Comparison of ENCODE assay signal across 12 cellular contexts in the genomic region with DNA sequence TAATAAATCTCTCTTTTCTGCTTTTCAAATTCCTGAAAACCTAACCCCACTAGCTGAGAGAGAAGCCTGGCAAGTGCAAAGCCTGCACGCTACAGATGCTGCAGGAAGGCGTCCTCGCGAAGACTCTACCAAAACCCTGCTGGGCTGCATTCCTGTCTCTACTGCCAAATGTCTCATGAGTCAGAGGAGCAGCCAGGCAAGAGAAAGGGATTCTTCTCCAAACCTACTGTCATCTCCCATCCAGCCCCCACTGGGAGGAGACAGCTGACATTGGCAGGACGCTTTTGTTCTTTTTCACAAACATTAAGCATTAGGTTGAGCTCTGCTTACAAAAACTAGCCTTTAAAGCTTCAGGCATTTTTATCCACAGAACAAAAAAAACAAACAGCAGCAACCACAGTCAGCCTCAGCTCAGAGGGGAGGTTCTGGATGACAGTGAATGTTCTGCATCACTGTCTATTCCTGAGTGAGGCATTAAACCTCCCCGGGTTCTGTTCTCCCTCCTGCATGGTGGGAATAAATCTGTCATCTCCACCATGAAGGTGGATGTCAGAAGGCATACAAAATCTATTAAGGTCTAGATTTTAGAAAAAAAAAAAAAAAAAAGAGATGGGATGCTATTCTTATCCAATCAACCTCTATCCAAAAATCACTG. TPM values are rescaled to one million over a fixed set of nuclear protein-coding genes. Genes with fewer than 3 reads are reported as not detected.
DNase-seq lines count a peak whose midpoint lies in the region; ATAC-seq and TF ChIP-seq lines count a peak whose summit lies in the region.
"Had no signal": no experiment of that assay in that cellular context is flagged by ENCODE, and none has a peak within 500 bp of the region (broad histone marks: within the 10 kb centered on the region; RNA-seq: fewer than 3 reads in every experiment).

No MANE protein-coding gene starts in this region.

- H2BK15ac ChIP-seq in mesenchymal stem cell (ENCODE audit: low read depth, poor library complexity, severe bottlenecking), result no peak overlapping the region

- 46% methylated on average over 6 of the region's 6 CpGs for WGBS in mesenchymal stem cell
- WGBS in smooth muscle cell (ENCODE audit: low lambda C conversion rate), result 25% methylated on average over 6 of the region's 6 CpGs

- CTCF ChIA-PET in PC-3 (lab: Charles Lee), result no interaction called here

- no peak overlapping the region for H3K27ac Mint-ChIP-seq in GM23338
- H3K27ac Mint-ChIP-seq: stimulated activated effector memory CD8-positive, alpha-beta T cell treated with anti-CD3 and anti-CD28 coated beads, Interleukin-12 subunit alpha, Interleukin-12 subunit beta, amount 100 ng/mL, for 72 hours; T-helper 17 cell had no signal

- DNase-seq in GM23338 (ENCODE audit: low spot score) (peak; percentile 76), PC-3 (peak; percentile 56), fibroblast of gingiva (ENCODE audit: low read depth) (peak; percentile 11), occipital lobe (lab: John Stamatoyannopoulos, UW) (peak; percentile 75), mesenchymal stem cell (no peak), vagina (ENCODE audit: extremely low spot score in 2 of 2) (no peak), smooth muscle cell (lab: John Stamatoyannopoulos, UW; ENCODE audit: unreplicated experiment) (no peak)
- DNase-seq: DMS79, left colon, NCI-H1092, T-helper 17 cell had no signal

- H3K27me3 Mint-ChIP-seq in GM23338 (ENCODE audit: insufficient read depth, low read depth, poor library complexity), result peaks cover 7% of the 10 kb centered on the region

- H3K9me3 Mint-ChIP-seq in GM23338, result no peaks in the 10 kb centered on the region
- H3K9me3 Mint-ChIP-seq: stimulated activated effector memory CD8-positive, alpha-beta T cell treated with anti-CD3 and anti-CD28 coated beads, Interleukin-12 subunit alpha, Interleukin-12 subunit beta, amount 100 ng/mL, for 72 hours had no signal

- 0 out of 2 replicates have a peak, but pooled peaks cover 3% of the 10 kb centered on the region for H3F3A ChIP-seq in GM23338 (replicated peaks; ENCODE audit: low read depth)
- H3F3A ChIP-seq in PC-3 (ENCODE audit: low read length, unreplicated experiment), result no peaks in the 10 kb centered on the region
- H3F3A ChIP-seq in smooth muscle cell (ENCODE audit: low read depth), result no peaks in the 10 kb centered on the region

- POLR2A ChIA-PET in PC-3 (lab: Charles Lee; ENCODE audit: unreplicated experiment), result no interaction called here

- H3K79me2 ChIP-seq in GM23338 (replicated peaks; ENCODE audit: insufficient read depth) (peaks cover 100% of the 10 kb centered on the region), PC-3 (ENCODE audit: low read length) (no peaks in the 10 kb centered on the region), smooth muscle cell (ENCODE audit: low read depth) (no peaks in the 10 kb centered on the region)

- no peak for TF ChIP-seq POLR2A in vagina (IDR thresholded peaks at IDR 0.05)

- no peak overlapping the region for H2BK5ac ChIP-seq in mesenchymal stem cell (ENCODE audit: low read depth, low read length, poor library complexity, severe bottlenecking)

- peak; percentile 90 for ATAC-seq in GM23338
- peak; percentile 37; the same call in 1 of the 2 replicates for ATAC-seq in PC-3
- ATAC-seq: left colon; stimulated activated effector memory CD8-positive, alpha-beta T cell treated with anti-CD3 and anti-CD28 coated beads, Interleukin-12 subunit alpha, Interleukin-12 subunit beta, amount 100 ng/mL, for 72 hours; T-helper 17 cell had no signal

- H4K20me1 ChIP-seq in GM23338 (replicated peaks; ENCODE audit: insufficient read depth), result peaks cover 96% of the 10 kb centered on the region
- no peaks in the 10 kb centered on the region for H4K20me1 ChIP-seq in PC-3 (ENCODE audit: low read length)
- H4K20me1 ChIP-seq in smooth muscle cell (ENCODE audit: low read depth), result peaks cover 78% of the 10 kb centered on the region

- H3K79me1 ChIP-seq in mesenchymal stem cell (replicated peaks; ENCODE audit: low read length, poor library complexity, severe bottlenecking), result no peaks in the 10 kb centered on the region

- H3K9me2 ChIP-seq in GM23338 (ENCODE audit: insufficient read depth) (no peaks in the 10 kb centered on the region), PC-3 (replicated peaks; ENCODE audit: low read length) (no peaks in the 10 kb centered on the region)

- H3K4me2 ChIP-seq in GM23338, result peak overlapping the region; percentile 53; the same call in 1 of the 2 replicates
- no peak overlapping the region for H3K4me2 ChIP-seq in PC-3 (ENCODE audit: low read length)
- no peak overlapping the region for H3K4me2 ChIP-seq in mesenchymal stem cell (ENCODE audit: low read length, poor library complexity, severe bottlenecking)
- H3K4me2 ChIP-seq in smooth muscle cell, result no peak overlapping the region

- H3K4me1 ChIP-seq in GM23338 (ENCODE audit: insufficient read depth) (peaks cover 34% of the 10 kb centered on the region), PC-3 (ENCODE audit: insufficient read depth, low read length) (no peaks in the 10 kb centered on the region), mesenchymal stem cell (ENCODE audit: control insufficient read depth, insufficient read depth, low read depth, low read length) (no peaks in the 10 kb centered on the region), vagina (no peaks in the 10 kb centered on the region), smooth muscle cell (ENCODE audit: low read depth) (no peaks in the 10 kb centered on the region)

- no peak overlapping the region for H2BK12ac ChIP-seq in mesenchymal stem cell (ENCODE audit: low read length in 2 of 2)

- H2BK120ac ChIP-seq in mesenchymal stem cell (ENCODE audit: low read depth, low read length), result no peak overlapping the region

- no peak overlapping the region for H2AK5ac ChIP-seq in mesenchymal stem cell (ENCODE audit: low read length, severe bottlenecking)

- TF ChIP-seq CTCF in GM23338 (conservative IDR thresholded peaks at IDR 0.05; ENCODE audit: low read depth in 2 of 2), result no peak
- TF ChIP-seq CTCF in PC-3 (conservative IDR thresholded peaks at IDR 0.05; ENCODE audit: low read depth, low read length), result no peak
- no peak for TF ChIP-seq CTCF in vagina (IDR thresholded peaks at IDR 0.05)
- no peak for TF ChIP-seq CTCF in smooth muscle cell (IDR thresholded peaks at IDR 0.05; ENCODE audit: borderline replicate concordance, insufficient read depth, poor library complexity, severe bottlenecking)

- H3K18ac ChIP-seq in mesenchymal stem cell (ENCODE audit: low read depth in 1 of 2, low read length in 2 of 2), result no peak overlapping the region

- no peak overlapping the region for H3K14ac ChIP-seq in mesenchymal stem cell (ENCODE audit: low read length in 2 of 2)

- intact Hi-C loops in PC-3 (cut with micrococcal nuclease), result no loop called here
- intact Hi-C loops in vagina (cut with DNase I), result no loop called here

- no peak overlapping the region for H4K8ac ChIP-seq in mesenchymal stem cell (ENCODE audit: low read length)

- H3K9me3 ChIP-seq in PC-3 (ENCODE audit: low read length) (no peaks in the 10 kb centered on the region), mesenchymal stem cell (ENCODE audit: control insufficient read depth, low read length) (no peaks in the 10 kb centered on the region), vagina (no peaks in the 10 kb centered on the region), smooth muscle cell (replicated peaks; ENCODE audit: low read depth) (no peaks in the 10 kb centered on the region)

- H3K4me1 Mint-ChIP-seq in GM23338, result peaks cover 35% of the 10 kb centered on the region
- H3K4me1 Mint-ChIP-seq: stimulated activated effector memory CD8-positive, alpha-beta T cell treated with anti-CD3 and anti-CD28 coated beads, Interleukin-12 subunit alpha, Interleukin-12 subunit beta, amount 100 ng/mL, for 72 hours had no signal

- H3K23ac ChIP-seq in mesenchymal stem cell (ENCODE audit: low read length in 2 of 2), result no peak overlapping the region

- H3K36me3 Mint-ChIP-seq in GM23338 (ENCODE audit: low read depth), result peaks cover 22% of the 10 kb centered on the region
- H3K36me3 Mint-ChIP-seq: stimulated activated effector memory CD8-positive, alpha-beta T cell treated with anti-CD3 and anti-CD28 coated beads, Interleukin-12 subunit alpha, Interleukin-12 subunit beta, amount 100 ng/mL, for 72 hours had no signal

- no peak overlapping the region for H2AFZ ChIP-seq in GM23338
- no peak overlapping the region for H2AFZ ChIP-seq in PC-3 (ENCODE audit: low read length)
- no peak overlapping the region for H2AFZ ChIP-seq in mesenchymal stem cell (ENCODE audit: low read depth, low read length)
- no peak overlapping the region for H2AFZ ChIP-seq in smooth muscle cell (ENCODE audit: low read depth)

- H3K4me3 ChIP-seq in GM23338 (no peak overlapping the region), PC-3 (ENCODE audit: low read length) (no peak overlapping the region), mesenchymal stem cell (ENCODE audit: insufficient read depth in 1 of 2, low read depth in 1 of 2, low read length in 2 of 2) (no peak overlapping the region), vagina (no peak overlapping the region), smooth muscle cell (no peak overlapping the region)

- H3K4ac ChIP-seq in mesenchymal stem cell (ENCODE audit: low read depth in 1 of 2, low read length in 2 of 2), result no peak overlapping the region

- BruUV-seq in PC-3 (replicated peaks; lab: Mats Ljungman, UMichigan), result no TSS peak

- H3K4me3 Mint-ChIP-seq in GM23338, result no peak overlapping the region
- H3K4me3 Mint-ChIP-seq: stimulated activated effector memory CD8-positive, alpha-beta T cell treated with anti-CD3 and anti-CD28 coated beads, Interleukin-12 subunit alpha, Interleukin-12 subunit beta, amount 100 ng/mL, for 72 hours; T-helper 17 cell had no signal

- H3K9ac ChIP-seq in PC-3 (ENCODE audit: low read length) (no peak overlapping the region), mesenchymal stem cell (ENCODE audit: low read length) (no peak overlapping the region), smooth muscle cell (ENCODE audit: low read depth) (no peak overlapping the region)

- H3K27me3 ChIP-seq in GM23338 (ENCODE audit: insufficient read depth) (no peaks in the 10 kb centered on the region), PC-3 (ENCODE audit: low read length) (peaks cover 29% of the 10 kb centered on the region), mesenchymal stem cell (ENCODE audit: control insufficient read depth in 1 of 2, insufficient read depth in 1 of 2, low read length in 2 of 2) (peaks cover 25 to 65% of the 10 kb centered on the region in 2 experiments), vagina (no peaks in the 10 kb centered on the region), smooth muscle cell (ENCODE audit: low read depth) (no peaks in the 10 kb centered on the region)

- no peak overlapping the region for H3K27ac ChIP-seq in GM23338 (ENCODE audit: low read depth)
- no peak overlapping the region for H3K27ac ChIP-seq in PC-3 (ENCODE audit: low read length)
- no peak overlapping the region for H3K27ac ChIP-seq in mesenchymal stem cell (ENCODE audit: low read length, poor library complexity, severe bottlenecking)
- H3K27ac ChIP-seq in vagina, result no peak overlapping the region
- H3K27ac ChIP-seq in smooth muscle cell (ENCODE audit: low read depth), result no peak overlapping the region

- H3K36me3 ChIP-seq in GM23338 (ENCODE audit: insufficient read depth) (no peaks in the 10 kb centered on the region; the same call in 1 of the 2 replicates), PC-3 (ENCODE audit: low read depth, low read length) (no peaks in the 10 kb centered on the region), mesenchymal stem cell (ENCODE audit: control insufficient read depth in 1 of 2, insufficient read depth in 2 of 2, low read depth in 1 of 2, low read length in 2 of 2) (no peaks in the 10 kb centered on the region), vagina (no peaks in the 10 kb centered on the region), smooth muscle cell (ENCODE audit: low read depth) (no peaks in the 10 kb centered on the region)

- no peak overlapping the region for H4K91ac ChIP-seq in mesenchymal stem cell (ENCODE audit: low read length)

RNA-seq across cellular contexts. Expression of a gene that starts 17.9 kb away (rescaled TPM):
- total RNA-seq in GM23338 (2014; rRNA removed; shearing (Covaris generic)), result 143 and 146 TPM in 2 replicates
- polyA plus RNA-seq in GM23338 (2016; fragmentation: Nextera tagmentation; extraction: Ambion mirVana) (52.7 and 53.6 TPM in 2 replicates), smooth muscle cell (18.6 and 19.4 TPM in 2 replicates)
- total RNA-seq in PC-3 (2014; rRNA removed) (not detected in 2 replicates), occipital lobe (555 TPM), vagina (3.4 TPM), smooth muscle cell (12.5 and 20.4 TPM in 2 replicates)
- polyA plus RNA-seq in mesenchymal stem cell (2013, experiment 1 of 2), result 16.9 TPM
- polyA plus RNA-seq in mesenchymal stem cell (2013, experiment 2 of 2), result 16.6 TPM
- total RNA-seq: T-helper 17 cell had no signal

Comparison
In these comparisons a context has a peak if more than half of its experiments do, and no peak if none do; other contexts are left out.
1. DNase-seq: peak in GM23338 (single experiment), PC-3 (single experiment), fibroblast of gingiva (single experiment) and occipital lobe (single experiment); none in mesenchymal stem cell (single experiment), vagina (0 of 2) and smooth muscle cell (single experiment).